15 cellular contexts compared by ENCODE assay signal in genomic region chr17:1146551-1147265, GRCh38.
"Had no signal": no experiment of that assay in that cellular context is flagged by ENCODE, and none has a peak within 500 bp of the region (broad histone marks: within the 10 kb centered on the region; RNA-seq: fewer than 3 reads in every experiment).

No MANE protein-coding gene starts in this region.

- H3K4me1 ChIP-seq: right atrium auricular region, tibial artery had no signal

- H3K36me3 ChIP-seq: right atrium auricular region had no signal

- FAIRE-seq: small intestine had no signal

- H3K9me3 Mint-ChIP-seq: activated naive CD4-positive, alpha-beta T cell treated with anti-CD3 and anti-CD28 coated beads, Interleukin-2, amount 10 ng/mL, durations not matched to agents 7 days and 5 days; activated T-helper 1 cell treated with anti-CD3 and anti-CD28 coated beads, Interleukin-12 subunit alpha, Interleukin-12 subunit beta, Interleukin-2, Interleukin-4 antibody, amounts not matched to agents 30 ng/mL and 10 ng/mL and 1 ng/mL, durations not matched to agents 14 hours and 24 hours and 36 hours; endodermal cell; nephron progenitor cell had no signal

- H3K27me3 ChIP-seq: adrenal gland, right atrium auricular region, tibial artery had no signal

- H3K4me3 Mint-ChIP-seq: activated CD4-positive, alpha-beta memory T cell treated with anti-CD3 and anti-CD28 coated beads, Interleukin-2, amount 10 ng/mL, durations not matched to agents 7 days and 5 days; activated CD4-positive, alpha-beta T cell treated with anti-CD3 and anti-CD28 coated beads for 36 hours; activated naive CD4-positive, alpha-beta T cell treated with anti-CD3 and anti-CD28 coated beads, Interleukin-2, amount 10 ng/mL, durations not matched to agents 7 days and 5 days; activated T-helper 1 cell treated with anti-CD3 and anti-CD28 coated beads, Interleukin-12 subunit alpha, Interleukin-12 subunit beta, Interleukin-2, Interleukin-4 antibody, amounts not matched to agents 30 ng/mL and 10 ng/mL and 1 ng/mL, durations not matched to agents 14 hours and 24 hours and 36 hours; endodermal cell had no signal

- H3K9me3 ChIP-seq: adrenal gland, mucosa of descending colon, right atrium auricular region, tibial artery had no signal

- H3K27ac ChIP-seq: adrenal gland, right atrium auricular region, tibial artery had no signal

- H3K4me3 ChIP-seq: adrenal gland, mucosa of descending colon, right atrium auricular region, tibial artery had no signal

- H3K27ac Mint-ChIP-seq: activated CD4-positive, alpha-beta memory T cell treated with anti-CD3 and anti-CD28 coated beads, Interleukin-2, amount 10 ng/mL, durations not matched to agents 7 days and 5 days; activated CD4-positive, alpha-beta T cell treated with anti-CD3 and anti-CD28 coated beads for 36 hours; activated naive CD4-positive, alpha-beta T cell treated with anti-CD3 and anti-CD28 coated beads, Interleukin-2, amount 10 ng/mL, durations not matched to agents 7 days and 5 days; activated T-helper 1 cell treated with anti-CD3 and anti-CD28 coated beads, Interleukin-12 subunit alpha, Interleukin-12 subunit beta, Interleukin-2, Interleukin-4 antibody, amounts not matched to agents 30 ng/mL and 10 ng/mL and 1 ng/mL, durations not matched to agents 14 hours and 24 hours and 36 hours had no signal

- H3K36me3 Mint-ChIP-seq: activated naive CD4-positive, alpha-beta T cell treated with anti-CD3 and anti-CD28 coated beads, Interleukin-2, amount 10 ng/mL, durations not matched to agents 7 days and 5 days had no signal

- H3K27me3 Mint-ChIP-seq: activated CD4-positive, alpha-beta memory T cell treated with anti-CD3 and anti-CD28 coated beads, Interleukin-2, amount 10 ng/mL, durations not matched to agents 7 days and 5 days; activated CD4-positive, alpha-beta T cell treated with anti-CD3 and anti-CD28 coated beads for 36 hours; activated naive CD4-positive, alpha-beta T cell treated with anti-CD3 and anti-CD28 coated beads, Interleukin-2, amount 10 ng/mL, durations not matched to agents 7 days and 5 days had no signal

- H3K4me1 Mint-ChIP-seq: activated CD4-positive, alpha-beta memory T cell treated with anti-CD3 and anti-CD28 coated beads, Interleukin-2, amount 10 ng/mL, durations not matched to agents 7 days and 5 days; activated CD4-positive, alpha-beta T cell treated with anti-CD3 and anti-CD28 coated beads for 36 hours; activated naive CD4-positive, alpha-beta T cell treated with anti-CD3 and anti-CD28 coated beads, Interleukin-2, amount 10 ng/mL, durations not matched to agents 7 days and 5 days had no signal

- DNase-seq: activated CD4-positive, alpha-beta memory T cell treated with anti-CD3 and anti-CD28 coated beads, Interleukin-2, amount 10 ng/mL, durations not matched to agents 7 days and 5 days; activated CD4-positive, alpha-beta T cell treated with anti-CD3 and anti-CD28 coated beads for 36 hours; activated naive CD4-positive, alpha-beta T cell treated with anti-CD3 and anti-CD28 coated beads, Interleukin-2, amount 10 ng/mL, durations not matched to agents 7 days and 5 days; adrenal gland; central memory CD4-positive, alpha-beta T cell; dermis blood vessel endothelial cell; endodermal cell; left colon; nephron progenitor cell; small intestine; T-helper 9 cell; tibial artery had no signal

- ATAC-seq: activated CD4-positive, alpha-beta T cell treated with anti-CD3 and anti-CD28 coated beads for 36 hours had no signal
